Comparison of ENCODE assay signal across 7 cellular contexts in the genomic region with DNA sequence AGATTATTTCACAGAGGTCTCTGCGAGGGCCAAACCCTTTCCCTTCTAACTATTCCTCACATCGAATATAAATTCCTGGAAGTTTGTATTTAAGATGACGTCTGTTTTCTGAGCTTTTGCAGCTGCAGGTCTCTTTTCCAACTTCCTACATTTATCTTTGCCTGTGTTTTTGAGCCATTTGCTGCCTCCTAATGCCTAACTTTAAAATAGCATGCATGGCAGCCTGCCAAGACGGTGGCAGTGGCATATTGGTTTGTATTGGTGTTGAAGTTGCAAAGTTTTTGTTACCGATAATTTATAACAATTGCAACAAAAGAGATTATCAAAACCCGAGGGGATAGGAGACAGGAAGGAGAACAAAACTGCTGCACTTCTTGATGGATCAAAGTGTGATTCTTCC.
A peak's percentile ranks its signal among the peaks of the same experiment; 100 is the strongest.
DNase-seq lines count a peak whose midpoint lies in the region; FAIRE-seq and TF ChIP-seq lines count a peak whose summit lies in the region.

No MANE protein-coding gene starts in this region.

- H3K36me3 Mint-ChIP-seq in astrocyte (ENCODE audit: low read depth, unreplicated experiment): no peaks in the 10 kb centered on the region
- no peaks in the 10 kb centered on the region for H3K36me3 Mint-ChIP-seq in CD14-positive monocyte

- no peak for FAIRE-seq in astrocyte (lab: Jason Lieb, UNC)

- H3K27ac Mint-ChIP-seq in astrocyte (ENCODE audit: unreplicated experiment) (no peak overlapping the region), CD14-positive monocyte (no peak overlapping the region)

- H3K27me3 Mint-ChIP-seq in astrocyte (ENCODE audit: low read depth, unreplicated experiment) (no peaks in the 10 kb centered on the region), CD14-positive monocyte (ENCODE audit: low read depth in 3 of 3) (peaks cover 2 to 4% (median 2%) of the 10 kb centered on the region in 3 donors)

- H3K79me2 ChIP-seq in astrocyte (ENCODE audit: insufficient read depth, low read length): no peaks in the 10 kb centered on the region

- DNase-seq in HT-29 (ENCODE audit: low spot score) (peak; percentile 78), NOMO-1 treated with DMSO at 0.1 percent for 48 hours (lab: John Stamatoyannopoulos, UW; ENCODE audit: unreplicated experiment) (peak; percentile 50), astrocyte (ENCODE audit: low read depth) (peak; percentile 33), iPS-NIHi11 (ENCODE audit: low spot score) (peak; percentile 40), CD14-positive monocyte (ENCODE audit: low spot score) (no peak)
- DNase-seq in stimulated activated CD4-positive, alpha-beta T cell treated with anti-CD3 and anti-CD28 coated beads, Interleukin-15, amount 100 ng/mL, for 24 hours: peak; percentile 52

- H3K36me3 ChIP-seq in astrocyte (ENCODE audit: insufficient read depth, low read length): no peaks in the 10 kb centered on the region

- H3K4me1 ChIP-seq in astrocyte (ENCODE audit: insufficient read depth, low read length): no peaks in the 10 kb centered on the region

- no peaks in the 10 kb centered on the region for H3K27me3 ChIP-seq in astrocyte (ENCODE audit: insufficient read depth, low read length)

- no peak overlapping the region for H3K4me3 ChIP-seq in astrocyte (ENCODE audit: insufficient read depth, low read depth, low read length)

- H3K9ac ChIP-seq in astrocyte (ENCODE audit: low read length): no peak overlapping the region

- no peaks in the 10 kb centered on the region for H3K9me3 Mint-ChIP-seq in astrocyte (ENCODE audit: unreplicated experiment)
- no peaks in the 10 kb centered on the region for H3K9me3 Mint-ChIP-seq in CD14-positive monocyte

- intact Hi-C loops in CD14-positive monocyte (cut with micrococcal nuclease): no loop called here

- H3K9me3 ChIP-seq in astrocyte (ENCODE audit: insufficient read depth, low read depth, low read length): no peaks in the 10 kb centered on the region

- no peaks in the 10 kb centered on the region for H4K20me1 ChIP-seq in astrocyte (ENCODE audit: insufficient read depth, low read length)

- H3K4me2 ChIP-seq in astrocyte (ENCODE audit: low read length): no peak overlapping the region

- H2AFZ ChIP-seq in astrocyte (ENCODE audit: low read depth, low read length): no peak overlapping the region

- TF ChIP-seq CTCF in GM12873 (IDR thresholded peaks at IDR 0.05; ENCODE audit: insufficient read depth, low read depth, low read length, missing control alignments) (peak; percentile 53), astrocyte (IDR thresholded peaks at IDR 0.05; ENCODE audit: insufficient read depth, low read depth, low read length) (peak; percentile 63), CD14-positive monocyte (IDR thresholded peaks at IDR 0.05) (no peak)

- H3K4me3 Mint-ChIP-seq in astrocyte (ENCODE audit: unreplicated experiment) (no peak overlapping the region), CD14-positive monocyte (no peak overlapping the region)

- H3K4me1 Mint-ChIP-seq in astrocyte (ENCODE audit: low read depth, unreplicated experiment) (no peaks in the 10 kb centered on the region), CD14-positive monocyte (no peaks in the 10 kb centered on the region)

- H3K27ac ChIP-seq in astrocyte (ENCODE audit: low read depth, low read length): no peak overlapping the region
